ENCODE assay signal across 7 cellular contexts in genomic region chr6:89890845-89891528, GRCh38.
DNase-seq lines count a peak whose midpoint lies in the region; TF ChIP-seq lines count a peak whose summit lies in the region.
"Not testable (repeated sequence)": the region's sequence is repeated elsewhere in the genome, so short reads cannot be mapped to it uniquely, and the experiment has no call there.

No MANE protein-coding gene starts in this region.

- not testable (repeated sequence) for H3K27ac ChIP-seq in DOHH2 (ENCODE audit: low read depth, low read length); HUES6 (ENCODE audit: low read depth, low read length); iPS-18a (ENCODE audit: low read length); parathyroid adenoma
- peak overlapping the region; percentile 33; the same call in 1 of the 2 replicates for H3K27ac ChIP-seq in WERI-Rb-1

- H2AFZ ChIP-seq in parathyroid adenoma = peak overlapping the region; percentile 25

- H3K4me3 ChIP-seq in DOHH2 (ENCODE audit: low read length); parathyroid adenoma (ENCODE audit: low read depth, low read length): not testable (repeated sequence)
- peak overlapping the region; percentile 45 for H3K4me3 ChIP-seq in HUES6 (ENCODE audit: low read depth, low read length)
- H3K4me3 ChIP-seq in WERI-Rb-1 (ENCODE audit: low read depth, low read length) = peak overlapping the region; percentile 27
- H3K4me3 ChIP-seq in iPS-18a (ENCODE audit: low read length) = peak overlapping the region; percentile 19

- peak; percentile 43 for DNase-seq in NCI-H524 treated with DMSO at 0.1 percent for 48 hours (lab: John Stamatoyannopoulos, UW)
- DNase-seq in WERI-Rb-1 = peak; percentile 38
- DNase-seq in ecto neural progenitor cell (ENCODE audit: low spot score) = peak; percentile 51

- not testable (repeated sequence) for H4K20me1 ChIP-seq in DOHH2 (ENCODE audit: control insufficient read depth, insufficient read depth, low read depth, low read length)

- H3K79me2 ChIP-seq in DOHH2 (ENCODE audit: control insufficient read depth, low read length); parathyroid adenoma: not testable (repeated sequence)

- H3F3A ChIP-seq in DOHH2 (ENCODE audit: control insufficient read depth, insufficient read depth) = not testable (repeated sequence)

- not testable (repeated sequence) for H3K36me3 ChIP-seq in DOHH2 (ENCODE audit: control insufficient read depth, low read length); HUES6 (ENCODE audit: control insufficient read depth, insufficient read depth, low read length); WERI-Rb-1; iPS-18a (ENCODE audit: control insufficient read depth, low read depth, low read length); parathyroid adenoma (ENCODE audit: control insufficient read depth, insufficient read depth, low read length)

- not testable (repeated sequence) for H3K9ac ChIP-seq in HUES6 (ENCODE audit: low read length); iPS-18a (ENCODE audit: low read length); parathyroid adenoma

- peaks cover 13% of the 10 kb centered on the region for H3K4me1 ChIP-seq in DOHH2 (ENCODE audit: control insufficient read depth, low read length)
- peaks cover 11% of the 10 kb centered on the region for H3K4me1 ChIP-seq in HUES6 (ENCODE audit: control insufficient read depth, insufficient read depth, low read length)
- H3K4me1 ChIP-seq in iPS-18a (ENCODE audit: control insufficient read depth, low read depth, low read length); parathyroid adenoma: not testable (repeated sequence)

- not testable (repeated sequence) for H3K9me3 ChIP-seq in DOHH2 (ENCODE audit: control insufficient read depth, insufficient read depth, low read length); HUES6 (ENCODE audit: control insufficient read depth, insufficient read depth, low read depth, low read length); WERI-Rb-1 (ENCODE audit: severe bottlenecking); iPS-18a (ENCODE audit: control insufficient read depth, low read depth, low read length); parathyroid adenoma (ENCODE audit: control insufficient read depth, low read length)

- TF ChIP-seq CTCF in DOHH2 (IDR thresholded peaks at IDR 0.05; ENCODE audit: low read depth, low read length, poor library complexity, severe bottlenecking); WERI-Rb-1 (IDR thresholded peaks at IDR 0.05; ENCODE audit: low read depth, low read length); parathyroid adenoma (IDR thresholded peaks at IDR 0.05): not testable (repeated sequence)

- not testable (repeated sequence) for H3K9me2 ChIP-seq in DOHH2 (replicated peaks; ENCODE audit: control insufficient read depth, low read length)

- H3K27me3 ChIP-seq in DOHH2 (ENCODE audit: control insufficient read depth, low read length) (peaks cover 25% of the 10 kb centered on the region), HUES6 (ENCODE audit: control insufficient read depth, insufficient read depth, low read length) (peaks cover 11% of the 10 kb centered on the region; the same call in 1 of the 2 replicates)
- not testable (repeated sequence) for H3K27me3 ChIP-seq in WERI-Rb-1 (ENCODE audit: insufficient read depth, low read depth, severe bottlenecking); iPS-18a (ENCODE audit: control insufficient read depth, insufficient read depth, low read length); parathyroid adenoma (ENCODE audit: control insufficient read depth, insufficient read depth, low read length)

- peak overlapping the region; percentile 24; the same call in 1 of the 2 replicates for H3K4me2 ChIP-seq in DOHH2 (ENCODE audit: low read length)
- H3K4me2 ChIP-seq in parathyroid adenoma (ENCODE audit: low read length) = not testable (repeated sequence)
